In genomic region chr1:15740833-15741182, GRCh38 we compare ENCODE assay signal across 16 cellular contexts. TPM values are rescaled to one million over a fixed set of nuclear protein-coding genes. Genes with fewer than 3 reads are reported as not detected.
DNase-seq lines count a peak whose midpoint lies in the region; ATAC-seq, FAIRE-seq and TF ChIP-seq lines count a peak whose summit lies in the region.
"Had no signal": no experiment of that assay in that cellular context is flagged by ENCODE, and none has a peak within 500 bp of the region (broad histone marks: within the 10 kb centered on the region; RNA-seq: fewer than 3 reads in every experiment).

No MANE protein-coding gene starts in this region.

- no peak overlapping the region for H2BK20ac ChIP-seq in H1 (ENCODE audit: low read length)

- H2AFZ ChIP-seq in HepG2 (ENCODE audit: low read length): no peak overlapping the region
- H2AFZ ChIP-seq in H1 (ENCODE audit: low read length): no peak overlapping the region
- H2AFZ ChIP-seq: GM23248 had no signal

- TF ChIP-seq RAD21 in HepG2 (CRISPR knock-in tag; IDR thresholded peaks at IDR 0.05) (no peak), H1 (IDR thresholded peaks at IDR 0.05 in 1 of 2, conservative IDR thresholded peaks at IDR 0.05 in 1 of 2; ENCODE audit: low read depth in 2 of 2, low read length in 2 of 2) (no peak)

- H3K4me3 ChIP-seq in HepG2 (replicated peaks in 1 of 3; ENCODE audit: insufficient read depth in 1 of 3, low read depth in 2 of 3, low read length in 3 of 3) (no peak overlapping the region), right lobe of liver (no peak overlapping the region), H1 (ENCODE audit: extremely low read depth in 1 of 4, insufficient read depth in 2 of 4, low read depth in 3 of 4, low read length in 4 of 4) (no peak overlapping the region), skeletal muscle tissue (ENCODE audit: low read length in 3 of 3) (no peak overlapping the region)
- H3K4me3 ChIP-seq: BLaER1, GM12878, GM23248, SJCRH30 had no signal

- no peak overlapping the region for H2BK120ac ChIP-seq in H1 (replicated peaks; ENCODE audit: low read depth, low read length)

- H3K9ac ChIP-seq in HepG2 (ENCODE audit: insufficient read depth, low read depth, low read length) (no peak overlapping the region), H1 (replicated peaks in 1 of 4; ENCODE audit: extremely low read depth in 1 of 4, low read depth in 3 of 4, low read length in 3 of 4) (no peak overlapping the region), skeletal muscle tissue (ENCODE audit: low read depth in 1 of 3, low read length in 3 of 3) (peak overlapping the region in 2 of 3 donors; percentile 23 to 25)
- H3K9ac ChIP-seq: BLaER1, GM23248 had no signal

- no peak overlapping the region for H3K14ac ChIP-seq in H1 (ENCODE audit: insufficient read length)

- intact Hi-C loops in HepG2 (cut with micrococcal nuclease; ENCODE audit: unreplicated experiment) (loop anchor here (10.0 kb wide), 1 partner anchor 56 kb away; the partner anchor contains the start of gene PLEKHM2), right lobe of liver (cut with DNase I) (no loop called here)

- H3K79me2 ChIP-seq in HepG2 (ENCODE audit: insufficient read depth, low read length) (no peaks in the 10 kb centered on the region), H1 (ENCODE audit: control insufficient read depth in 1 of 2, insufficient read depth in 2 of 2, low read length in 2 of 2) (no peaks in the 10 kb centered on the region)

- no peak for ATAC-seq in HepG2
- ATAC-seq in right lobe of liver: no peak
- ATAC-seq in HG02571 (IDR thresholded peaks at IDR 0.05; ENCODE audit: unreplicated experiment): no peak

- WGBS in HepG2 (ENCODE audit: low lambda C conversion rate): 60% methylated on average over 12 of the region's 15 CpGs
- 71% methylated on average over 6 of the region's 15 CpGs for WGBS in right lobe of liver (ENCODE audit: insufficient coverage, low coverage, low lambda C conversion rate, missing lambda C conversion rate)
- 89% methylated on average over 15 of the region's 15 CpGs; no CpG with 5 or more reads in 1 of the 2 experiments for WGBS in H1 (ENCODE audit: extremely low coverage in 1 of 2, insufficient coverage in 1 of 2, insufficient read length in 1 of 2, insufficient replicate concordance in 2 of 2, low coverage in 1 of 2, low lambda C conversion rate in 2 of 2, missing lambda C conversion rate in 1 of 2), 2 experiments

- H3K56ac ChIP-seq in H1 (replicated peaks; ENCODE audit: insufficient read length, low read depth, low read length): no peak overlapping the region

- FAIRE-seq in HepG2 (lab: Jason Lieb, UNC) (no peak), H1 (lab: Jason Lieb, UNC) (no peak)

- BruUV-seq in HepG2 (replicated peaks; lab: Mats Ljungman, UMichigan): no TSS peak

- TF ChIP-seq EP300 in HepG2 (IDR thresholded peaks at IDR 0.05; ENCODE audit: low read depth in 2 of 2, low read length in 2 of 2) (no peak), HepG2 (CRISPR knock-in tag; IDR thresholded peaks at IDR 0.05; ENCODE audit: borderline replicate concordance) (no peak), H1 (IDR thresholded peaks at IDR 0.05; ENCODE audit: borderline replicate concordance in 1 of 2, low read depth in 2 of 2, low read length in 2 of 2) (no peak)

- no peak overlapping the region for H3K23ac ChIP-seq in H1 (ENCODE audit: insufficient read length)

- no peak overlapping the region for H2BK5ac ChIP-seq in H1 (ENCODE audit: low read depth, low read length)

- peak overlapping the region; percentile 55 for H4K91ac ChIP-seq in H1 (replicated peaks; ENCODE audit: insufficient read length, low read length)

- H2BK15ac ChIP-seq in H1 (ENCODE audit: low read length): 0 out of 2 replicates have a peak overlapping the region, but pooled peaks have one; percentile 29

- no peak overlapping the region for H3K18ac ChIP-seq in H1 (ENCODE audit: extremely low read depth, low read length)

- H3K4me1 ChIP-seq in HepG2 (ENCODE audit: insufficient read depth, low read length) (peaks cover 85% of the 10 kb centered on the region), right lobe of liver (peaks cover 0 to 25% (median 11%) of the 10 kb centered on the region in 4 donors), H1 (replicated peaks in 1 of 4; ENCODE audit: control insufficient read depth in 3 of 4, insufficient read depth in 4 of 4, low read length in 3 of 4) (peaks cover 0 to 24% (median 8%) of the 10 kb centered on the region in 4 experiments; a peak in 5 of 7 replicates), skeletal muscle tissue (ENCODE audit: control insufficient read depth in 3 of 3, insufficient read depth in 3 of 3, low read length in 3 of 3) (peaks cover 29 to 46% (median 33%) of the 10 kb centered on the region in 3 donors)

- H2BK12ac ChIP-seq in H1 (ENCODE audit: low read depth, low read length): no peak overlapping the region

- CTCF ChIA-PET in HepG2 (lab: Yijun Ruan, JAX; ENCODE audit: low intra/inter-chr PET ratio, low total read pairs) (interaction anchor here (1.5 kb wide), 1 partner anchor 145 kb away, joined by 9 read pairs; no protein-coding TSS in a partner anchor), H1 (lab: Charles Lee; ENCODE audit: partially characterized antibody) (interaction anchor here (0.8 to 6.1 kb wide), 28 partner anchors 9 to 315 kb away, joined by 3 to 41 read pairs (median 4); no protein-coding TSS in a partner anchor)

- TF ChIP-seq CTCF in HepG2 (CRISPR knock-in tag; IDR thresholded peaks at IDR 0.05) (no peak), right lobe of liver (IDR thresholded peaks at IDR 0.05) (no peak), H1 (IDR thresholded peaks at IDR 0.05; ENCODE audit: control extremely low read depth in 1 of 3, insufficient read depth in 1 of 3, low read depth in 1 of 3, low read length in 3 of 3) (no peak)

- H3K9me3 ChIP-seq in HepG2 (ENCODE audit: low read length) (no peaks in the 10 kb centered on the region), right lobe of liver (no peaks in the 10 kb centered on the region), H1 (ENCODE audit: insufficient read depth in 2 of 2, low read depth in 1 of 2, low read length in 1 of 2) (no peaks in the 10 kb centered on the region), skeletal muscle tissue (ENCODE audit: control insufficient read depth in 3 of 3, low read length in 3 of 3) (no peaks in the 10 kb centered on the region)
- H3K9me3 ChIP-seq: BLaER1, SJCRH30 had no signal

- H3K79me1 ChIP-seq in H1 (ENCODE audit: low read depth, low read length): no peaks in the 10 kb centered on the region

- H3K36me3 ChIP-seq in HepG2 (replicated peaks in 1 of 2; ENCODE audit: control insufficient read depth in 1 of 2, insufficient read depth in 2 of 2, low read length in 2 of 2) (no peaks in the 10 kb centered on the region), right lobe of liver (no peaks in the 10 kb centered on the region), H1 (ENCODE audit: control insufficient read depth in 2 of 4, insufficient read depth in 4 of 4, low read length in 3 of 4) (no peaks in the 10 kb centered on the region), skeletal muscle tissue (ENCODE audit: control insufficient read depth in 3 of 3, insufficient read depth in 3 of 3, low read length in 3 of 3) (peaks cover 0 to 11% (median 9%) of the 10 kb centered on the region in 3 donors)
- H3K36me3 ChIP-seq: BLaER1, SJCRH30 had no signal

- POLR2A ChIA-PET in HepG2 (lab: Yijun Ruan, JAX): interaction anchor here (1.3 kb wide), 1 partner anchor 137 kb away, joined by 5 read pairs; no protein-coding TSS in a partner anchor
- POLR2A ChIA-PET in H1 (lab: Charles Lee; ENCODE audit: partially characterized antibody): interaction anchor here (1.4 to 2.6 kb wide), 3 partner anchors 17 to 123 kb away, joined by 4 to 7 read pairs (median 4); partner anchors contain the start of gene FBLIM1

- no peak overlapping the region for H3K4ac ChIP-seq in H1 (replicated peaks; ENCODE audit: insufficient read length, low read depth, low read length)

- H4K20me1 ChIP-seq in HepG2 (ENCODE audit: insufficient read depth, low read length) (no peaks in the 10 kb centered on the region), H1 (replicated peaks in 1 of 2; ENCODE audit: control insufficient read depth in 1 of 2, insufficient read depth in 2 of 2, low read length in 2 of 2) (peaks cover 2% of the 10 kb centered on the region in 2 experiments)
- H4K20me1 ChIP-seq: BLaER1 had no signal

- no peak for TF ChIP-seq POLR2A in HepG2 (IDR thresholded peaks at IDR 0.05; ENCODE audit: insufficient read depth in 1 of 2, low read depth in 2 of 2, low read length in 2 of 2)
- no peak for TF ChIP-seq POLR2A in right lobe of liver (IDR thresholded peaks at IDR 0.05)
- no peak for TF ChIP-seq POLR2A in H1 (IDR thresholded peaks at IDR 0.05; ENCODE audit: control extremely low read depth in 1 of 2, low read depth in 2 of 2, low read length in 2 of 2)

- H3K27ac ChIP-seq in HepG2 (ENCODE audit: extremely low read length, insufficient read depth, low read length) (no peak overlapping the region), right lobe of liver (no peak overlapping the region), H1 (ENCODE audit: low read depth, low read length) (no peak overlapping the region), skeletal muscle tissue (ENCODE audit: low read depth, low read length) (no peak overlapping the region)
- H3K27ac ChIP-seq: BLaER1, GM23248, HL-60, SJCRH30 had no signal

- no peak overlapping the region for H2AK5ac ChIP-seq in H1 (ENCODE audit: low read depth, low read length)

- H3K27me3 ChIP-seq in HepG2 (ENCODE audit: control insufficient read depth in 1 of 2, insufficient read depth in 2 of 2, low read length in 2 of 2) (no peaks in the 10 kb centered on the region), right lobe of liver (no peaks in the 10 kb centered on the region), H1 (replicated peaks in 1 of 4; ENCODE audit: control insufficient read depth in 3 of 4, extremely low read depth in 1 of 4, insufficient read depth in 3 of 4, low read length in 3 of 4) (no peaks in the 10 kb centered on the region), skeletal muscle tissue (ENCODE audit: control insufficient read depth in 3 of 3, insufficient read depth in 3 of 3, low read length in 3 of 3) (no peaks in the 10 kb centered on the region)
- H3K27me3 ChIP-seq: BLaER1, SJCRH30 had no signal

- H3K4me2 ChIP-seq in HepG2 (ENCODE audit: low read depth, low read length) (no peak overlapping the region), H1 (ENCODE audit: insufficient read depth in 1 of 2, low read depth in 2 of 2, low read length in 2 of 2) (no peak overlapping the region)
- H3K4me2 ChIP-seq: BLaER1 had no signal

- in situ Hi-C loops in HepG2 (cut with HindIII; ENCODE audit: extremely low pct_ligation_motif_present, low pct_unique_long_range_greater_than_20kb): loop anchor here (5.0 kb wide), 1 partner anchor 144 kb away; no protein-coding TSS in a partner anchor

- H4K5ac ChIP-seq in H1 (ENCODE audit: insufficient read length, low read depth, low read length): no peak overlapping the region

- DNase-seq in HepG2 (ENCODE audit: low spot score) (no peak), right lobe of liver (no peak), H1 (ENCODE audit: low read depth in 1 of 2, low spot score in 2 of 2) (no peak)
- no peak for DNase-seq in central memory CD4-positive, alpha-beta T cell
- no peak for DNase-seq in activated CD4-positive, alpha-beta T cell treated with anti-CD3 and anti-CD28 coated beads, Interleukin-2, amount 50 U/mL, for 4 hours
- no peak for DNase-seq in activated CD4-positive, alpha-beta T cell treated with anti-CD3 and anti-CD28 coated beads for 4 hours
- DNase-seq: NCI-H524 treated with DMSO at 0.1 percent for 48 hours had no signal

- H4K8ac ChIP-seq in H1 (ENCODE audit: extremely low read depth, insufficient read depth, low read length): peak overlapping the region; percentile 41; the same call in 1 of the 2 replicates

- H3K23me2 ChIP-seq in H1 (ENCODE audit: low read depth, low read length): no peaks in the 10 kb centered on the region; the same call in 1 of the 2 replicates

RNA-seq across cellular contexts. Expression of gene TMEM82, which starts 1.5 kb away (rescaled TPM):
- 0.29 and 0.97 TPM in 2 replicates for total RNA-seq in HepG2 (2016; rRNA removed; fragmentation: Illumina TruSeq; extraction: Trizol)
- total RNA-seq in HepG2 (2016; cell fraction: cytosol; rRNA removed; fragmentation: Illumina TruSeq; extraction: Trizol; ENCODE audit: low read depth): 0.71 and 0.79 TPM in 2 replicates
- total RNA-seq in HepG2 (2016; cell fraction: insoluble cytoplasmic fraction; rRNA removed; fragmentation: Illumina TruSeq; extraction: Trizol): 0.43 and 0.58 TPM in 2 replicates
- total RNA-seq in HepG2 (2016; cell fraction: membrane; rRNA removed; fragmentation: Illumina TruSeq; extraction: Trizol): 0.43 and 0.45 TPM in 2 replicates
- total RNA-seq in HepG2 (2016; cell fraction: nucleus; rRNA removed; fragmentation: Illumina TruSeq; extraction: Trizol): 0.41 and 0.75 TPM in 2 replicates
- 0.24 and 0.40 TPM in 2 replicates for polyA plus RNA-seq in HepG2 (2011; rRNA removed)
- polyA plus RNA-seq in HepG2 (2011; cell fraction: cytosol; rRNA removed): 0.28 and 0.51 TPM in 2 replicates
- polyA plus RNA-seq in HepG2 (2011; cell fraction: nucleus; rRNA removed): 0.58 and 0.85 TPM in 2 replicates
- 0.32 and 0.44 TPM in 2 replicates for polyA plus RNA-seq in HepG2 (2012)
- polyA plus RNA-seq in HepG2 (2016; cell fraction: cytosol; fragmentation: Illumina TruSeq; extraction: Trizol; ENCODE audit: low read depth): 0.60 and 0.79 TPM in 2 replicates
- 0.37 and 0.50 TPM in 2 replicates for polyA plus RNA-seq in HepG2 (2016; cell fraction: insoluble cytoplasmic fraction; fragmentation: Illumina TruSeq; extraction: Trizol; ENCODE audit: low read depth)
- polyA plus RNA-seq in HepG2 (2016; cell fraction: membrane; fragmentation: Illumina TruSeq; extraction: Trizol; ENCODE audit: low read depth): 0.64 and 0.87 TPM in 2 replicates
- 1.1 and 1.5 TPM in 2 replicates for polyA plus RNA-seq in HepG2 (2016; cell fraction: nucleus; fragmentation: Illumina TruSeq; extraction: Trizol; ENCODE audit: insufficient read depth, low read depth)
- 0.92 TPM in 1 of 2 replicates, not detected in the other for polyA minus RNA-seq in HepG2 (2011; rRNA and poly(A)+ RNA removed; ENCODE audit: low replicate concordance)
- 0.44 and 0.59 TPM in 2 replicates for polyA minus RNA-seq in HepG2 (2011; cell fraction: cytosol; rRNA and poly(A)+ RNA removed)
- 0.62 TPM in 1 of 2 replicates, not detected in the other for polyA minus RNA-seq in HepG2 (2011; cell fraction: nucleus; rRNA and poly(A)+ RNA removed)
- total RNA-seq in right lobe of liver: 10 to 100 TPM; 15.8 to 33.5 (median 19.1) TPM
- total RNA-seq in H1 (2021; fragmentation: NEBNext Ultra II Directional; extraction: Animal tissue kit (Norgen Biotek cat#: 25700)): 0.21 and 0.32 TPM in 2 replicates
- 2.1 and 3.5 TPM in 2 replicates for polyA plus RNA-seq in H1 (2011; rRNA removed)
- 1.5 TPM for polyA plus RNA-seq in H1 (2011; cell fraction: cytosol; rRNA removed)
- 2.0 TPM for polyA plus RNA-seq in H1 (2011; cell fraction: nucleus; rRNA removed)
- 0.46 to 1.7 TPM (median 1.1 TPM) in 4 replicates for polyA plus RNA-seq in H1 (2012, experiment 1 of 2)
- polyA plus RNA-seq in H1 (2012, experiment 2 of 2): 0.91 TPM
- 0.73 TPM for polyA plus RNA-seq in H1 (2013, experiment 1 of 2)
- polyA plus RNA-seq in H1 (2013, experiment 2 of 2): 0.66 TPM
- polyA minus RNA-seq in H1 (2011; rRNA and poly(A)+ RNA removed): 0.19 and 0.61 TPM in 2 replicates
- polyA minus RNA-seq in H1 (2011; cell fraction: cytosol; rRNA and poly(A)+ RNA removed): 1.5 TPM
- 1.1 TPM for polyA minus RNA-seq in H1 (2011; cell fraction: nucleus; rRNA and poly(A)+ RNA removed)
- total RNA-seq in skeletal muscle tissue: not detected
- total RNA-seq: A172; CD8-positive, alpha-beta T cell; GM12878; GM23248; SJCRH30 had no signal
- polyA plus RNA-seq: GM12878, GM23248 had no signal

RNA-seq across cellular contexts. Expression of gene SLC25A34, which starts 4.8 kb away (rescaled TPM):
- 0.13 TPM in 1 of 2 replicates, not detected in the other for total RNA-seq in HepG2 (2016; rRNA removed; fragmentation: Illumina TruSeq; extraction: Trizol)
- not detected in 2 replicates for total RNA-seq in HepG2 (2016; cell fraction: cytosol; rRNA removed; fragmentation: Illumina TruSeq; extraction: Trizol; ENCODE audit: low read depth)
- 0.13 and 0.15 TPM in 2 replicates for total RNA-seq in HepG2 (2016; cell fraction: insoluble cytoplasmic fraction; rRNA removed; fragmentation: Illumina TruSeq; extraction: Trizol)
- total RNA-seq in HepG2 (2016; cell fraction: membrane; rRNA removed; fragmentation: Illumina TruSeq; extraction: Trizol): 0.09 TPM in 1 of 2 replicates, not detected in the other
- 0.41 TPM in 1 of 2 replicates, not detected in the other for total RNA-seq in HepG2 (2016; cell fraction: nucleus; rRNA removed; fragmentation: Illumina TruSeq; extraction: Trizol)
- 0.18 TPM in 2 replicates for polyA plus RNA-seq in HepG2 (2011; rRNA removed)
- 0.12 and 0.16 TPM in 2 replicates for polyA plus RNA-seq in HepG2 (2011; cell fraction: cytosol; rRNA removed)
- polyA plus RNA-seq in HepG2 (2011; cell fraction: nucleus; rRNA removed): 0.33 and 0.35 TPM in 2 replicates
- polyA plus RNA-seq in HepG2 (2012): 0.07 TPM in 1 of 2 replicates, not detected in the other
- polyA plus RNA-seq in HepG2 (2016; cell fraction: cytosol; fragmentation: Illumina TruSeq; extraction: Trizol; ENCODE audit: low read depth): not detected in 2 replicates
- 0.10 TPM in 1 of 2 replicates, not detected in the other for polyA plus RNA-seq in HepG2 (2016; cell fraction: insoluble cytoplasmic fraction; fragmentation: Illumina TruSeq; extraction: Trizol; ENCODE audit: low read depth)
- 0.08 TPM in 1 of 2 replicates, not detected in the other for polyA plus RNA-seq in HepG2 (2016; cell fraction: membrane; fragmentation: Illumina TruSeq; extraction: Trizol; ENCODE audit: low read depth)
- polyA plus RNA-seq in HepG2 (2016; cell fraction: nucleus; fragmentation: Illumina TruSeq; extraction: Trizol; ENCODE audit: insufficient read depth, low read depth): 0.15 and 0.21 TPM in 2 replicates
- 0.04 and 0.42 TPM in 2 replicates for polyA minus RNA-seq in HepG2 (2011; rRNA and poly(A)+ RNA removed; ENCODE audit: low replicate concordance)
- polyA minus RNA-seq in HepG2 (2011; cell fraction: cytosol; rRNA and poly(A)+ RNA removed): not detected in 2 replicates
- polyA minus RNA-seq in HepG2 (2011; cell fraction: nucleus; rRNA and poly(A)+ RNA removed): 0.12 TPM in 1 of 2 replicates, not detected in the other
- total RNA-seq in right lobe of liver: 10 to 100 TPM in 1 of 6 experiments, 1 to 10 TPM in 4, under 1 TPM in 1; 0.69 to 11.6 (median 3.2) TPM
- 0.48 and 0.50 TPM in 2 replicates for total RNA-seq in H1 (2021; fragmentation: NEBNext Ultra II Directional; extraction: Animal tissue kit (Norgen Biotek cat#: 25700))
- 0.62 and 0.75 TPM in 2 replicates for polyA plus RNA-seq in H1 (2011; rRNA removed)
- 0.71 TPM for polyA plus RNA-seq in H1 (2011; cell fraction: cytosol; rRNA removed)
- polyA plus RNA-seq in H1 (2011; cell fraction: nucleus; rRNA removed): 1.6 TPM
- 0.37 to 0.81 TPM (median 0.54 TPM) in 4 replicates for polyA plus RNA-seq in H1 (2012, experiment 1 of 2)
- 0.28 TPM for polyA plus RNA-seq in H1 (2012, experiment 2 of 2)
- polyA plus RNA-seq in H1 (2013, experiment 1 of 2): 0.81 TPM
- polyA plus RNA-seq in H1 (2013, experiment 2 of 2): 0.39 TPM
- 0.07 and 0.22 TPM in 2 replicates for polyA minus RNA-seq in H1 (2011; rRNA and poly(A)+ RNA removed)
- polyA minus RNA-seq in H1 (2011; cell fraction: cytosol; rRNA and poly(A)+ RNA removed): not detected
- 0.70 TPM for polyA minus RNA-seq in H1 (2011; cell fraction: nucleus; rRNA and poly(A)+ RNA removed)
- total RNA-seq in skeletal muscle tissue: 1.6 TPM
- total RNA-seq: A172 had no signal

RNA-seq across cellular contexts. Expression of gene FBLIM1, which starts 17.8 kb away (rescaled TPM):
- total RNA-seq in HepG2 (2016; rRNA removed; fragmentation: Illumina TruSeq; extraction: Trizol) (9.2 and 10.6 TPM in 2 replicates), right lobe of liver (10 to 100 TPM in 1 of 6 experiments, 1 to 10 TPM in 5; 4.0 to 13.1 (median 6.0) TPM), skeletal muscle tissue (7.3 TPM)
- total RNA-seq in HepG2 (2016; cell fraction: cytosol; rRNA removed; fragmentation: Illumina TruSeq; extraction: Trizol; ENCODE audit: low read depth): 2.3 and 2.6 TPM in 2 replicates
- total RNA-seq in HepG2 (2016; cell fraction: insoluble cytoplasmic fraction; rRNA removed; fragmentation: Illumina TruSeq; extraction: Trizol): 9.3 and 10.5 TPM in 2 replicates
- total RNA-seq in HepG2 (2016; cell fraction: membrane; rRNA removed; fragmentation: Illumina TruSeq; extraction: Trizol): 7.4 and 8.7 TPM in 2 replicates
- total RNA-seq in HepG2 (2016; cell fraction: nucleus; rRNA removed; fragmentation: Illumina TruSeq; extraction: Trizol): 4.4 and 5.9 TPM in 2 replicates
- polyA plus RNA-seq in HepG2 (2011; rRNA removed) (23.0 and 24.6 TPM in 2 replicates), H1 (2011; rRNA removed) (66.7 and 99.1 TPM in 2 replicates)
- polyA plus RNA-seq in HepG2 (2011; cell fraction: cytosol; rRNA removed): 15.7 and 22.9 TPM in 2 replicates
- polyA plus RNA-seq in HepG2 (2011; cell fraction: nucleus; rRNA removed): 22.7 and 27.5 TPM in 2 replicates
- 2.8 and 7.8 TPM in 2 replicates for polyA plus RNA-seq in HepG2 (2012)
- polyA plus RNA-seq in HepG2 (2016; cell fraction: cytosol; fragmentation: Illumina TruSeq; extraction: Trizol; ENCODE audit: low read depth): 2.9 and 3.0 TPM in 2 replicates
- polyA plus RNA-seq in HepG2 (2016; cell fraction: insoluble cytoplasmic fraction; fragmentation: Illumina TruSeq; extraction: Trizol; ENCODE audit: low read depth): 10.8 and 11.3 TPM in 2 replicates
- 6.2 and 6.7 TPM in 2 replicates for polyA plus RNA-seq in HepG2 (2016; cell fraction: membrane; fragmentation: Illumina TruSeq; extraction: Trizol; ENCODE audit: low read depth)
- polyA plus RNA-seq in HepG2 (2016; cell fraction: nucleus; fragmentation: Illumina TruSeq; extraction: Trizol; ENCODE audit: insufficient read depth, low read depth): 17.7 and 20.4 TPM in 2 replicates
- polyA minus RNA-seq in HepG2 (2011; rRNA and poly(A)+ RNA removed; ENCODE audit: low replicate concordance): 2.2 and 24.8 TPM in 2 replicates
- polyA minus RNA-seq in HepG2 (2011; cell fraction: cytosol; rRNA and poly(A)+ RNA removed): 12.1 and 12.4 TPM in 2 replicates
- 8.8 and 10.0 TPM in 2 replicates for polyA minus RNA-seq in HepG2 (2011; cell fraction: nucleus; rRNA and poly(A)+ RNA removed)
- total RNA-seq in H1 (2021; fragmentation: NEBNext Ultra II Directional; extraction: Animal tissue kit (Norgen Biotek cat#: 25700)): 63.2 and 66.6 TPM in 2 replicates
- polyA plus RNA-seq in H1 (2011; cell fraction: cytosol; rRNA removed): 86.2 TPM
- 79.6 TPM for polyA plus RNA-seq in H1 (2011; cell fraction: nucleus; rRNA removed)
- 56.8 to 78.0 TPM (median 64.4 TPM) in 4 replicates for polyA plus RNA-seq in H1 (2012, experiment 1 of 2)
- 50.3 TPM for polyA plus RNA-seq in H1 (2012, experiment 2 of 2)
- polyA plus RNA-seq in H1 (2013, experiment 1 of 2): 62.3 TPM
- polyA plus RNA-seq in H1 (2013, experiment 2 of 2): 57.2 TPM
- 25.8 and 31.1 TPM in 2 replicates for polyA minus RNA-seq in H1 (2011; rRNA and poly(A)+ RNA removed)
- polyA minus RNA-seq in H1 (2011; cell fraction: cytosol; rRNA and poly(A)+ RNA removed): 34.8 TPM
- polyA minus RNA-seq in H1 (2011; cell fraction: nucleus; rRNA and poly(A)+ RNA removed): 44.5 TPM

RNA-seq across cellular contexts. Expression of gene PLEKHM2, which starts 56.7 kb away (rescaled TPM):
- total RNA-seq in HepG2 (2016; rRNA removed; fragmentation: Illumina TruSeq; extraction: Trizol): 16.0 and 16.5 TPM in 2 replicates
- 8.1 TPM in 2 replicates for total RNA-seq in HepG2 (2016; cell fraction: cytosol; rRNA removed; fragmentation: Illumina TruSeq; extraction: Trizol; ENCODE audit: low read depth)
- 13.6 and 18.8 TPM in 2 replicates for total RNA-seq in HepG2 (2016; cell fraction: insoluble cytoplasmic fraction; rRNA removed; fragmentation: Illumina TruSeq; extraction: Trizol)
- 24.3 and 24.5 TPM in 2 replicates for total RNA-seq in HepG2 (2016; cell fraction: membrane; rRNA removed; fragmentation: Illumina TruSeq; extraction: Trizol)
- total RNA-seq in HepG2 (2016; cell fraction: nucleus; rRNA removed; fragmentation: Illumina TruSeq; extraction: Trizol): 11.3 and 15.4 TPM in 2 replicates
- polyA plus RNA-seq in HepG2 (2011; rRNA removed): 27.3 and 34.0 TPM in 2 replicates
- polyA plus RNA-seq in HepG2 (2011; cell fraction: cytosol; rRNA removed): 18.9 and 29.3 TPM in 2 replicates
- 58.0 and 66.7 TPM in 2 replicates for polyA plus RNA-seq in HepG2 (2011; cell fraction: nucleus; rRNA removed)
- polyA plus RNA-seq in HepG2 (2012): 15.7 and 19.3 TPM in 2 replicates
- polyA plus RNA-seq in HepG2 (2016; cell fraction: cytosol; fragmentation: Illumina TruSeq; extraction: Trizol; ENCODE audit: low read depth): 8.8 and 9.4 TPM in 2 replicates
- polyA plus RNA-seq in HepG2 (2016; cell fraction: insoluble cytoplasmic fraction; fragmentation: Illumina TruSeq; extraction: Trizol; ENCODE audit: low read depth): 16.1 and 23.7 TPM in 2 replicates
- 20.7 and 24.2 TPM in 2 replicates for polyA plus RNA-seq in HepG2 (2016; cell fraction: membrane; fragmentation: Illumina TruSeq; extraction: Trizol; ENCODE audit: low read depth)
- polyA plus RNA-seq in HepG2 (2016; cell fraction: nucleus; fragmentation: Illumina TruSeq; extraction: Trizol; ENCODE audit: insufficient read depth, low read depth): 32.6 and 36.7 TPM in 2 replicates
- polyA minus RNA-seq in HepG2 (2011; rRNA and poly(A)+ RNA removed; ENCODE audit: low replicate concordance): 51.5 and 64.7 TPM in 2 replicates
- polyA minus RNA-seq in HepG2 (2011; cell fraction: cytosol; rRNA and poly(A)+ RNA removed): 18.3 and 18.9 TPM in 2 replicates
- polyA minus RNA-seq in HepG2 (2011; cell fraction: nucleus; rRNA and poly(A)+ RNA removed): 8.8 and 9.9 TPM in 2 replicates
- 10 to 100 TPM; 15.6 to 27.9 (median 20.2) TPM for total RNA-seq in right lobe of liver
- total RNA-seq in H1 (2021; fragmentation: NEBNext Ultra II Directional; extraction: Animal tissue kit (Norgen Biotek cat#: 25700)): 47.6 and 47.9 TPM in 2 replicates
- polyA plus RNA-seq in H1 (2011; rRNA removed): 38.3 and 52.7 TPM in 2 replicates
- 38.9 TPM for polyA plus RNA-seq in H1 (2011; cell fraction: cytosol; rRNA removed)
- polyA plus RNA-seq in H1 (2011; cell fraction: nucleus; rRNA removed): 73.0 TPM
- 22.0 to 43.3 TPM (median 40.8 TPM) in 4 replicates for polyA plus RNA-seq in H1 (2012, experiment 1 of 2)
- polyA plus RNA-seq in H1 (2012, experiment 2 of 2): 36.7 TPM
- 33.0 TPM for polyA plus RNA-seq in H1 (2013, experiment 1 of 2)
- 33.2 TPM for polyA plus RNA-seq in H1 (2013, experiment 2 of 2)
- 23.2 and 25.2 TPM in 2 replicates for polyA minus RNA-seq in H1 (2011; rRNA and poly(A)+ RNA removed)
- 30.7 TPM for polyA minus RNA-seq in H1 (2011; cell fraction: cytosol; rRNA and poly(A)+ RNA removed)
- polyA minus RNA-seq in H1 (2011; cell fraction: nucleus; rRNA and poly(A)+ RNA removed): 20.5 TPM
- 36.0 TPM for total RNA-seq in skeletal muscle tissue

Comparison
In these comparisons a context has a peak if more than half of its experiments do, and no peak if none do; other contexts are left out.
1. RNA of gene TMEM82, which starts 1.5 kb away (total RNA-seq): 15.8 to 33.5 TPM in right lobe of liver; 0.29 to 0.97 TPM in HepG2, 0.21 to 0.32 TPM in H1 and not detected in skeletal muscle tissue (single experiment); every median in the first group is over 4 times any median in the second.
2. H3K9ac ChIP-seq: peak in skeletal muscle tissue (2 of 3); none in HepG2 (single experiment) and H1 (0 of 4).